In the genomic region with DNA sequence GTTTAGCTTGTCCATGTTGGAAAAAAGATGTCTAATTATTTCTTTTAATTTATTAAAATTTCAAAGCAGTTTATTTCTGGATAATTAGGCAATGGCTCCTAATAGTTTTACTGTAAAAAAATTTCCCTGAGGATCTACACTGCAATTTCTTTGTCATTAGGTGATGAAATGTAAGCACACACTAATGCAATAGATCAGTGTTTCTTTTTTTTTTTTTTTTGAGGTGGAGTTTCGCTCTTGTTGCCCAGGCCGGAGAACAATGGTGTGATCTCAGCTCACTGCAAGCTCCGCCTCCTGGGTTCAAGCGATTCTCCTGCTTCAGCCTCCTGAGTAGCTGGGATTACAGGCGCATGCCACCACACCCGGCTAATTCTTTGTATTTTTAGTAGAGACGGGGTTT, we compare ENCODE assay signal across 2 cellular contexts. TPM values are rescaled to one million over a fixed set of nuclear protein-coding genes. Genes with fewer than 3 reads are reported as not detected.
"Had no signal": no experiment of that assay in that cellular context is flagged by ENCODE, and none has a peak within 500 bp of the region (broad histone marks: within the 10 kb centered on the region; RNA-seq: fewer than 3 reads in every experiment).

No MANE protein-coding gene starts in this region.

RNA-seq across cellular contexts. Expression of a gene that starts 48.5 kb away (rescaled TPM):
- total RNA-seq: Peyer's patch, T-cell had no signal
